28 cellular contexts compared by ENCODE assay signal in genomic region chr13:30927595-30927994, GRCh38. TPM values are rescaled to one million over a fixed set of nuclear protein-coding genes. Genes with fewer than 3 reads are reported as not detected.
DNase-seq lines count a peak whose midpoint lies in the region; ATAC-seq and TF ChIP-seq lines count a peak whose summit lies in the region.
"Had no signal": no experiment of that assay in that cellular context is flagged by ENCODE, and none has a peak within 500 bp of the region (broad histone marks: within the 10 kb centered on the region; RNA-seq: fewer than 3 reads in every experiment).

No MANE protein-coding gene starts in this region.

- peaks cover 16% of the 10 kb centered on the region for H3K27me3 Mint-ChIP-seq in activated naive CD4-positive, alpha-beta T cell treated with anti-CD3 and anti-CD28 coated beads for 36 hours (ENCODE audit: low read depth)

- CTCF ChIA-PET in activated naive CD4-positive, alpha-beta T cell treated with anti-CD3 and anti-CD28 coated beads for 36 hours (lab: Charles Lee) = no interaction called here

- H3K27ac ChIP-seq in esophagus squamous epithelium = peak overlapping the region; percentile 35 to 90 (median 62)
- no peak overlapping the region for H3K27ac ChIP-seq in prostate gland
- H3K27ac ChIP-seq: Peyer's patch had no signal

- TF ChIP-seq POLR2A in esophagus squamous epithelium (IDR thresholded peaks at IDR 0.05) = no peak
- no peak for TF ChIP-seq POLR2A in prostate gland (IDR thresholded peaks at IDR 0.05)

- H3K4me1 Mint-ChIP-seq in activated naive CD4-positive, alpha-beta T cell treated with anti-CD3 and anti-CD28 coated beads for 36 hours (ENCODE audit: low read depth) = peaks cover 9% of the 10 kb centered on the region
- peaks cover 4% of the 10 kb centered on the region for H3K4me1 Mint-ChIP-seq in stimulated activated effector memory CD8-positive, alpha-beta T cell treated with anti-CD3 and anti-CD28 coated beads, Interleukin-12 subunit alpha, Interleukin-12 subunit beta, amount 100 ng/mL, for 72 hours
- H3K4me1 Mint-ChIP-seq: stimulated activated naive B cell treated with anti-CD40 and anti-IgM and Interleukin-4, amounts not matched to agents 10 μg/mL and 1 μg/mL and 100 μg/mL, for 72 hours had no signal

- intact Hi-C loops in activated naive CD4-positive, alpha-beta T cell treated with anti-CD3 and anti-CD28 coated beads for 36 hours (cut with micrococcal nuclease) = no loop called here
- intact Hi-C loops in esophagus squamous epithelium (cut with DNase I) = no loop called here
- intact Hi-C loops in prostate gland (cut with DNase I) = no loop called here

- H3K27me3 ChIP-seq in esophagus squamous epithelium (peaks cover 0 to 3% (median 0%) of the 10 kb centered on the region in 4 donors), prostate gland (replicated peaks; ENCODE audit: insufficient read depth) (peaks cover 4% of the 10 kb centered on the region)
- H3K27me3 ChIP-seq: BE2C, Peyer's patch had no signal

- H3K27ac Mint-ChIP-seq in activated naive CD4-positive, alpha-beta T cell treated with anti-CD3 and anti-CD28 coated beads, Interleukin-2, amount 50 U/mL, for 72 hours = no peak overlapping the region
- no peak overlapping the region for H3K27ac Mint-ChIP-seq in activated naive CD4-positive, alpha-beta T cell treated with anti-CD3 and anti-CD28 coated beads for 36 hours
- H3K27ac Mint-ChIP-seq in stimulated activated effector memory CD8-positive, alpha-beta T cell treated with anti-CD3 and anti-CD28 coated beads, Interleukin-12 subunit alpha, Interleukin-12 subunit beta, amount 100 ng/mL, for 72 hours = no peak overlapping the region
- H3K27ac Mint-ChIP-seq: activated naive CD4-positive, alpha-beta T cell treated with anti-CD3 and anti-CD28 coated beads, Interleukin-2, amount 10 ng/mL, durations not matched to agents 7 days and 5 days; activated T-helper 1 cell treated with anti-CD3 and anti-CD28 coated beads, Interleukin-12 subunit alpha, Interleukin-12 subunit beta, Interleukin-2, Interleukin-4 antibody, amounts not matched to agents 30 ng/mL and 10 ng/mL and 1 ng/mL, durations not matched to agents 14 hours and 24 hours and 36 hours; stimulated activated naive B cell treated with anti-CD40 and anti-IgM and Interleukin-4, amounts not matched to agents 10 μg/mL and 1 μg/mL and 100 μg/mL, for 72 hours; T-helper 2 cell treated with Interferon-gamma antibody and Interleukin-4, amounts not matched to agents 5 μg/mL and 100 μg/mL, for 36 hours had no signal

- H3K4me3 ChIP-seq in esophagus squamous epithelium (no peak overlapping the region), prostate gland (no peak overlapping the region)
- H3K4me3 ChIP-seq: Peyer's patch had no signal

- H3K9me3 ChIP-seq in esophagus squamous epithelium (no peaks in the 10 kb centered on the region), prostate gland (no peaks in the 10 kb centered on the region)
- H3K9me3 ChIP-seq: BE2C, Peyer's patch had no signal

- H3K4me1 ChIP-seq in esophagus squamous epithelium (peaks cover 5 to 88% (median 30%) of the 10 kb centered on the region in 3 donors), prostate gland (replicated peaks) (no peaks in the 10 kb centered on the region)
- H3K4me1 ChIP-seq: BE2C, Peyer's patch had no signal

- no peak for TF ChIP-seq CTCF in esophagus squamous epithelium (IDR thresholded peaks at IDR 0.05)
- TF ChIP-seq CTCF in prostate gland (IDR thresholded peaks at IDR 0.05) = no peak

- DNase-seq in activated naive CD4-positive, alpha-beta T cell treated with anti-CD3 and anti-CD28 coated beads, Interleukin-2, amount 50 U/mL, for 72 hours (ENCODE audit: low spot score in 2 of 2) = no peak
- DNase-seq in activated naive CD4-positive, alpha-beta T cell treated with anti-CD3 and anti-CD28 coated beads for 36 hours = no peak
- peak; percentile 20 for DNase-seq in HK-2 (ENCODE audit: unreplicated experiment)
- DNase-seq in esophagus squamous epithelium (lab: John Stamatoyannopoulos, UW) = no peak
- DNase-seq in stimulated activated effector memory CD8-positive, alpha-beta T cell treated with anti-CD3 and anti-CD28 coated beads, Interleukin-12 subunit alpha, Interleukin-12 subunit beta, amount 100 ng/mL, for 72 hours (ENCODE audit: low spot score in 2 of 2) = no peak
- DNase-seq in prostate gland (ENCODE audit: low spot score) = no peak
- no peak for DNase-seq in DMS 273 (lab: John Stamatoyannopoulos, UW; ENCODE audit: unreplicated experiment)
- DNase-seq: activated naive CD4-positive, alpha-beta T cell treated with anti-CD3 and anti-CD28 coated beads, Interleukin-2, amount 10 ng/mL, durations not matched to agents 7 days and 5 days; BE2C; H7; islet precursor cell; KBM-7; NCI-H1105; NCI-H187; NCI-H446 treated with DMSO at 0.1 percent for 48 hours; NCI-H774; Peyer's patch; SHP77; stimulated activated CD4-positive, alpha-beta T cell treated with anti-CD3 and anti-CD28 coated beads, Interleukin-12 subunit alpha, Interleukin-12 subunit beta, amount 100 ng/mL, for 4 hours; stimulated activated naive B cell treated with anti-CD40 and anti-IgM and Interleukin-4, amounts not matched to agents 10 μg/mL and 1 μg/mL and 100 μg/mL, for 72 hours had no signal

- no peak overlapping the region for H3K4me3 Mint-ChIP-seq in activated naive CD4-positive, alpha-beta T cell treated with anti-CD3 and anti-CD28 coated beads for 36 hours
- no peak overlapping the region for H3K4me3 Mint-ChIP-seq in stimulated activated effector memory CD8-positive, alpha-beta T cell treated with anti-CD3 and anti-CD28 coated beads, Interleukin-12 subunit alpha, Interleukin-12 subunit beta, amount 100 ng/mL, for 72 hours
- H3K4me3 Mint-ChIP-seq: activated naive CD4-positive, alpha-beta T cell treated with anti-CD3 and anti-CD28 coated beads, Interleukin-2, amount 10 ng/mL, durations not matched to agents 7 days and 5 days; activated T-helper 1 cell treated with anti-CD3 and anti-CD28 coated beads, Interleukin-12 subunit alpha, Interleukin-12 subunit beta, Interleukin-2, Interleukin-4 antibody, amounts not matched to agents 30 ng/mL and 10 ng/mL and 1 ng/mL, durations not matched to agents 14 hours and 24 hours and 36 hours; mesothelial cell of epicardium; stimulated activated naive B cell treated with anti-CD40 and anti-IgM and Interleukin-4, amounts not matched to agents 10 μg/mL and 1 μg/mL and 100 μg/mL, for 72 hours; T-helper 2 cell treated with Interferon-gamma antibody and Interleukin-4, amounts not matched to agents 5 μg/mL and 100 μg/mL, for 36 hours had no signal

- peak; percentile 72 to 73 for ATAC-seq in activated naive CD4-positive, alpha-beta T cell treated with anti-CD3 and anti-CD28 coated beads, Interleukin-2, amount 50 U/mL, for 72 hours
- ATAC-seq in stimulated activated effector memory CD8-positive, alpha-beta T cell treated with anti-CD3 and anti-CD28 coated beads, Interleukin-12 subunit alpha, Interleukin-12 subunit beta, amount 100 ng/mL, for 72 hours = peak; percentile 39

- WGBS in esophagus squamous epithelium, 2 donors = 60 to 67% methylated on average over 1 of the region's 1 CpG
- WGBS in prostate gland = 94% methylated on average over 1 of the region's 1 CpG

- peaks cover 0 to 3% of the 10 kb centered on the region in 2 donors for H3K9me3 Mint-ChIP-seq in activated naive CD4-positive, alpha-beta T cell treated with anti-CD3 and anti-CD28 coated beads, Interleukin-2, amount 50 U/mL, for 72 hours
- no peaks in the 10 kb centered on the region for H3K9me3 Mint-ChIP-seq in activated naive CD4-positive, alpha-beta T cell treated with anti-CD3 and anti-CD28 coated beads for 36 hours
- H3K9me3 Mint-ChIP-seq in stimulated activated effector memory CD8-positive, alpha-beta T cell treated with anti-CD3 and anti-CD28 coated beads, Interleukin-12 subunit alpha, Interleukin-12 subunit beta, amount 100 ng/mL, for 72 hours = no peaks in the 10 kb centered on the region
- H3K9me3 Mint-ChIP-seq: activated naive CD4-positive, alpha-beta T cell treated with anti-CD3 and anti-CD28 coated beads, Interleukin-2, amount 10 ng/mL, durations not matched to agents 7 days and 5 days; activated T-helper 1 cell treated with anti-CD3 and anti-CD28 coated beads, Interleukin-12 subunit alpha, Interleukin-12 subunit beta, Interleukin-2, Interleukin-4 antibody, amounts not matched to agents 30 ng/mL and 10 ng/mL and 1 ng/mL, durations not matched to agents 14 hours and 24 hours and 36 hours; mesothelial cell of epicardium; T-helper 2 cell treated with Interferon-gamma antibody and Interleukin-4, amounts not matched to agents 5 μg/mL and 100 μg/mL, for 36 hours had no signal

- H3K36me3 ChIP-seq in esophagus squamous epithelium = no peaks in the 10 kb centered on the region
- no peaks in the 10 kb centered on the region for H3K36me3 ChIP-seq in prostate gland
- H3K36me3 ChIP-seq: BE2C, Peyer's patch had no signal

- H3K36me3 Mint-ChIP-seq in activated naive CD4-positive, alpha-beta T cell treated with anti-CD3 and anti-CD28 coated beads, Interleukin-2, amount 50 U/mL, for 72 hours = peaks cover 5 to 6% of the 10 kb centered on the region in 2 donors
- no peaks in the 10 kb centered on the region for H3K36me3 Mint-ChIP-seq in activated naive CD4-positive, alpha-beta T cell treated with anti-CD3 and anti-CD28 coated beads for 36 hours (ENCODE audit: low read depth)
- H3K36me3 Mint-ChIP-seq in stimulated activated effector memory CD8-positive, alpha-beta T cell treated with anti-CD3 and anti-CD28 coated beads, Interleukin-12 subunit alpha, Interleukin-12 subunit beta, amount 100 ng/mL, for 72 hours = no peaks in the 10 kb centered on the region
- H3K36me3 Mint-ChIP-seq: activated naive CD4-positive, alpha-beta T cell treated with anti-CD3 and anti-CD28 coated beads, Interleukin-2, amount 10 ng/mL, durations not matched to agents 7 days and 5 days; mesothelial cell of epicardium; stimulated activated naive B cell treated with anti-CD40 and anti-IgM and Interleukin-4, amounts not matched to agents 10 μg/mL and 1 μg/mL and 100 μg/mL, for 72 hours had no signal

RNA-seq across cellular contexts. Expression of gene TEX26, which starts 4.9 kb away (rescaled TPM):
- total RNA-seq in activated naive CD4-positive, alpha-beta T cell treated with anti-CD3 and anti-CD28 coated beads, Interleukin-2, amount 50 U/mL, for 72 hours = not detected
- not detected for total RNA-seq in activated naive CD4-positive, alpha-beta T cell treated with anti-CD3 and anti-CD28 coated beads for 36 hours
- total RNA-seq in esophagus squamous epithelium (not detected), prostate gland (not detected)
- total RNA-seq: activated CD8-positive, alpha-beta memory T cell treated with anti-CD3 and anti-CD28 coated beads for 36 hours; activated T-helper 1 cell treated with anti-CD3 and anti-CD28 coated beads, Interleukin-12 subunit alpha, Interleukin-12 subunit beta, Interleukin-2, Interleukin-4 antibody, amounts not matched to agents 30 ng/mL and 10 ng/mL and 1 ng/mL, durations not matched to agents 14 hours and 24 hours and 36 hours; endothelial cell of umbilical vein; H7; liver; M059J; mesothelial cell of epicardium; Peyer's patch; ureter had no signal

RNA-seq across cellular contexts. Expression of gene MEDAG, which starts 21.5 kb away (rescaled TPM):
- total RNA-seq in activated naive CD4-positive, alpha-beta T cell treated with anti-CD3 and anti-CD28 coated beads, Interleukin-2, amount 50 U/mL, for 72 hours = not detected
- total RNA-seq in activated naive CD4-positive, alpha-beta T cell treated with anti-CD3 and anti-CD28 coated beads for 36 hours = not detected
- total RNA-seq in esophagus squamous epithelium = 10 to 100 TPM in 1 of 4 donors, 1 to 10 TPM in 3; 1.1 to 11.3 (median 6.3) TPM
- total RNA-seq in prostate gland = 10 to 100 TPM in 1 of 2 donors, under 1 TPM in 1; 0.23 to 13.0 TPM
- total RNA-seq: activated CD8-positive, alpha-beta memory T cell treated with anti-CD3 and anti-CD28 coated beads for 36 hours; activated T-helper 1 cell treated with anti-CD3 and anti-CD28 coated beads, Interleukin-12 subunit alpha, Interleukin-12 subunit beta, Interleukin-2, Interleukin-4 antibody, amounts not matched to agents 30 ng/mL and 10 ng/mL and 1 ng/mL, durations not matched to agents 14 hours and 24 hours and 36 hours had no signal

Comparison
In these comparisons a context has a peak if more than half of its experiments do, and no peak if none do; other contexts are left out.
1. H3K27ac ChIP-seq: peak in esophagus squamous epithelium (4 of 4); none in prostate gland (0 of 2).